9 cellular contexts compared by ENCODE assay signal in the genomic region with DNA sequence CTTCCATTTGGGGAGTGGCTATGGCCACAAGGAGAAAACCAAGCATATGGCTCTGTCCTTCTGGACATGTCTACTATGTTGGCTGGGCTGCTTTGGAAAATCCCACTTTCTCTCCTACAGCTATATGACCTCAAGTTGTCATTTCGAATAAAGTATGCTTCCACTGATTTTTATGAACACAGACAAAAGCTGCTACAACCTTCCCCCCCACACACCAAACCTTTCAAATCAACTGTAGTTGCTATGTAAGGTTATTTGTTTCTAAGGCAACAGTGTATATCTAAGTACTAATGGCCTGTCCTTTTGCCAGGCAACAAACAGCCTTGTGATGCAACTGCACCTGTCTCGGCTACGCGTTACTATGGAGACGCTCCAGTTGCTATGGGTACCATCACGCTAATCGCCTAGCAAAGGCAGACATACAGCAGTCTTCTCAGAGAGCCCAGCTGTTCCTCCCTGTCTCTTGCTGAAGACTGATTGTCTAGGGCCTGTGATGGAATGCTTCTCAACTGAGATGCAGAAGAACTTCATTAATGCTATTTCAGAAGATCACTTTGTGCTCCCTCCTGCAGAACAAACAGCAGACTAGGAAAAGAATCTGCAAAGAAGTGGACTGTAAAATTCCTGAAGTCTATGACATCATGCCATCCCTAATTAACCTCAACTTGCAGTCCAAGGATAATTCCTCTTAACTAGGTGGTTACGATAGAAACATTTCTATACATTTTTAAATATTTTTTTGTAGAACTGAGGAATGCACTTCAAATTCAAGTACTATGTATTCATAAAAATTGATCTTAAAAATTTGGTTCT.
A peak's percentile ranks its signal among the peaks of the same experiment; 100 is the strongest.
DNase-seq lines count a peak whose midpoint lies in the region; ATAC-seq, FAIRE-seq and TF ChIP-seq lines count a peak whose summit lies in the region.
"Had no signal": no experiment of that assay in that cellular context is flagged by ENCODE, and none has a peak within 500 bp of the region (broad histone marks: within the 10 kb centered on the region; RNA-seq: fewer than 3 reads in every experiment).

No MANE protein-coding gene starts in this region.

- DNase-seq in Right ventricle myocardium inferior (ENCODE audit: missing footprints) (no peak), cardiac septum (ENCODE audit: low spot score) (no peak), type B pancreatic cell (ENCODE audit: extremely low spot score, unreplicated experiment) (no peak), 8988T (no peak)
- no peak for DNase-seq in T-helper 2 cell treated with Interferon-gamma antibody and Interleukin-4, amounts not matched to agents 5 μg/mL and 100 μg/mL, for 36 hours (ENCODE audit: low spot score)
- no peak for DNase-seq in stimulated activated CD4-positive, alpha-beta T cell treated with anti-CD3 and anti-CD28 coated beads, Interleukin-15, amount 100 ng/mL, for 24 hours

- TF ChIP-seq CTCF in type B pancreatic cell (conservative IDR thresholded peaks at IDR 0.05), result no peak

- H3K36me3 Mint-ChIP-seq in T-helper 2 cell treated with Interferon-gamma antibody and Interleukin-4, amounts not matched to agents 5 μg/mL and 100 μg/mL, for 36 hours (ENCODE audit: low read depth), result peaks cover 57% of the 10 kb centered on the region
- peaks cover 44% of the 10 kb centered on the region for H3K36me3 Mint-ChIP-seq in type B pancreatic cell

- ATAC-seq in Right ventricle myocardium inferior (peak; percentile 52), GM21723 (IDR thresholded peaks at IDR 0.05; ENCODE audit: unreplicated experiment) (no peak)

- intact Hi-C loops in Right ventricle myocardium inferior (cut with DNase I), result loop anchor here (5.0 kb wide), 1 partner anchor 47 kb away; no protein-coding TSS in a partner anchor
- intact Hi-C loops in cardiac septum (cut with DNase I), result no loop called here

- H3K27me3 Mint-ChIP-seq in T-helper 2 cell treated with Interferon-gamma antibody and Interleukin-4, amounts not matched to agents 5 μg/mL and 100 μg/mL, for 36 hours (ENCODE audit: low read depth), result no peaks in the 10 kb centered on the region
- H3K27me3 Mint-ChIP-seq in type B pancreatic cell, result no peaks in the 10 kb centered on the region

- H3K4me3 Mint-ChIP-seq in T-helper 2 cell treated with Interferon-gamma antibody and Interleukin-4, amounts not matched to agents 5 μg/mL and 100 μg/mL, for 36 hours, result no peak overlapping the region
- peak overlapping the region; percentile 24 for H3K4me3 Mint-ChIP-seq in type B pancreatic cell

- no peaks in the 10 kb centered on the region for H3K9me3 Mint-ChIP-seq in T-helper 2 cell treated with Interferon-gamma antibody and Interleukin-4, amounts not matched to agents 5 μg/mL and 100 μg/mL, for 36 hours
- no peaks in the 10 kb centered on the region for H3K9me3 Mint-ChIP-seq in type B pancreatic cell

- peak; percentile 90 for FAIRE-seq in islet of Langerhans (lab: Jason Lieb, UNC)
- FAIRE-seq: keratinocyte had no signal

- peaks cover 41% of the 10 kb centered on the region for H3K4me1 Mint-ChIP-seq in T-helper 2 cell treated with Interferon-gamma antibody and Interleukin-4, amounts not matched to agents 5 μg/mL and 100 μg/mL, for 36 hours (ENCODE audit: low read depth)
- H3K4me1 Mint-ChIP-seq in type B pancreatic cell (ENCODE audit: unreplicated experiment), result peaks cover 41% of the 10 kb centered on the region

- H3K27ac Mint-ChIP-seq in T-helper 2 cell treated with Interferon-gamma antibody and Interleukin-4, amounts not matched to agents 5 μg/mL and 100 μg/mL, for 36 hours, result peak overlapping the region; percentile 23
- H3K27ac Mint-ChIP-seq in type B pancreatic cell, result peak overlapping the region; percentile 77
